ENCODE assay signal across 30 cellular contexts in the genomic region with DNA sequence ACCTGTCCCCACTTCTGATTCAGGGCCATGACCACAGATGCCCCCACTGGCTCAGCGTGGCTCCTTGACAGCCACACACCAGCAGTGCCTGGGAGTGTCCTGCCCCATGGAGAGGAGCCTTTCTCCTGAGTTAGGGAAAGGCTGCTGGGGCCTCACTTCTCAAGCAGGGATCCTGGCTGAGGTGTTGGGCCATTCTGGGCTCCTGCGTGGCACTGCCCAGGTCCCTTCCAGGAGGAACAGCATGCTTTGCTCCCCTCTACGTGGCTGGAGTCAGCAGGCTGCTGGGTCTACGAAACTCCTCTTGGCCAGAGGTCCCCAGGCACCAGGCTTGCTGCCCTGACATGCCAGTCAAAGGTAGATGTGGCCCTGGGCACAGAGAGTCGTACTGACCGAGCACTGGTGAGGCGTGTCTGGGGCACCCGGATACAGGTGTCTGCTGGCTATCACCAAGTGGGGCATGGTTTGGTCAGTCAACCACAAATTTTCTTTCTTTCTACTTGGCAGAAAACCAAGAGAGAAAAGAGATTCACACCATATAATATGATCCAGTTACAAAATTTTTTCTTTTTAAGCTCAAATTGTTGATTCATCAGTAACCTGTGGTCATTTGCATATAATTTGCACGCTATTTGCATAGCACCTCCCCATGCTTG. TPM values are rescaled to one million over a fixed set of nuclear protein-coding genes. Genes with fewer than 3 reads are reported as not detected.
DNase-seq lines count a peak whose midpoint lies in the region; ATAC-seq and TF ChIP-seq lines count a peak whose summit lies in the region.
"Had no signal": no experiment of that assay in that cellular context is flagged by ENCODE, and none has a peak within 500 bp of the region (broad histone marks: within the 10 kb centered on the region; RNA-seq: fewer than 3 reads in every experiment).

No MANE protein-coding gene starts in this region.

- BruUV-seq in MCF 10A (replicated peaks; lab: Mats Ljungman, UMichigan), result no TSS peak

- H3K9me3 ChIP-seq in breast epithelium (no peaks in the 10 kb centered on the region), stomach (no peaks in the 10 kb centered on the region)
- H3K9me3 ChIP-seq: A549, neutrophil, psoas muscle had no signal

- H3K27me3 Mint-ChIP-seq in MCF 10A (ENCODE audit: insufficient read depth, unreplicated experiment) (no peaks in the 10 kb centered on the region), HFFc6 (ENCODE audit: insufficient read depth) (peaks cover 4% of the 10 kb centered on the region)

- ATAC-seq in HG03432 (IDR thresholded peaks at IDR 0.05; ENCODE audit: unreplicated experiment) (no peak), GM18867 (IDR thresholded peaks at IDR 0.05; ENCODE audit: unreplicated experiment) (no peak)
- ATAC-seq: A549; GM23338; left cardiac atrium; psoas muscle; stimulated activated naive CD8-positive, alpha-beta T cell treated with anti-CD3 and anti-CD28 coated beads, Interleukin-15, amount 100 ng/mL, for 72 hours had no signal

- H3K4me3 ChIP-seq in breast epithelium, result no peak overlapping the region
- no peak overlapping the region for H3K4me3 ChIP-seq in stomach
- H3K4me3 ChIP-seq: A549, GM23338, psoas muscle had no signal

- H3K27ac ChIP-seq in breast epithelium (peak overlapping the region; percentile 45 to 77), layer of hippocampus (ENCODE audit: low read depth, low read length) (peak overlapping the region; percentile 36), stomach (no peak overlapping the region)
- H3K27ac ChIP-seq: A549, neutrophil, psoas muscle had no signal

- H3K9me3 Mint-ChIP-seq in MCF 10A (ENCODE audit: unreplicated experiment) (no peaks in the 10 kb centered on the region), HFFc6 (no peaks in the 10 kb centered on the region)
- H3K9me3 Mint-ChIP-seq: activated CD4-positive, alpha-beta memory T cell treated with anti-CD3 and anti-CD28 coated beads, Interleukin-2, amount 10 ng/mL, durations not matched to agents 7 days and 5 days; activated T-helper 2 cell treated with anti-CD3 and anti-CD28 coated beads, Interferon-gamma antibody, Interleukin-2, Interleukin-4, amounts not matched to agents 10 μg/mL and 5 μg/mL and 100 μg/mL, durations not matched to agents 14 hours and 24 hours and 36 hours; CD8-positive, alpha-beta memory T cell; GM23338; memory B cell; stimulated activated naive CD8-positive, alpha-beta T cell treated with anti-CD3 and anti-CD28 coated beads, Interleukin-15, amount 100 ng/mL, for 72 hours had no signal

- H3K4me1 Mint-ChIP-seq in MCF 10A (ENCODE audit: insufficient read depth, unreplicated experiment) (peaks cover 31% of the 10 kb centered on the region), HFFc6 (ENCODE audit: low read depth) (peaks cover 26% of the 10 kb centered on the region)

- peaks cover 4 to 13% of the 10 kb centered on the region in 2 donors for H3K4me1 ChIP-seq in breast epithelium
- H3K4me1 ChIP-seq in stomach, result peaks cover 27 to 50% (median 45%) of the 10 kb centered on the region in 4 donors

- TF ChIP-seq POLR2A in breast epithelium (IDR thresholded peaks at IDR 0.05) (no peak), stomach (IDR thresholded peaks at IDR 0.05) (no peak)

- intact Hi-C loops in breast epithelium (cut with DNase I; ENCODE audit: low total_unique reads) (no loop called here), MCF 10A (cut with micrococcal nuclease) (no loop called here), stomach (cut with DNase I; ENCODE audit: low total_unique reads) (no loop called here)

- no peak overlapping the region for H3K4me3 Mint-ChIP-seq in MCF 10A (ENCODE audit: unreplicated experiment)
- H3K4me3 Mint-ChIP-seq in HFFc6, result no peak overlapping the region
- H3K4me3 Mint-ChIP-seq: activated CD4-positive, alpha-beta memory T cell treated with anti-CD3 and anti-CD28 coated beads, Interleukin-2, amount 10 ng/mL, durations not matched to agents 7 days and 5 days; brain; CD8-positive, alpha-beta memory T cell; GM23338; memory B cell; stimulated activated naive CD8-positive, alpha-beta T cell treated with anti-CD3 and anti-CD28 coated beads, Interleukin-15, amount 100 ng/mL, for 72 hours had no signal

- DNase-seq in breast epithelium (ENCODE audit: low spot score in 2 of 2) (peak in 1 of 2 donors; percentile 25), MCF 10A (ENCODE audit: unreplicated experiment) (no peak), RPMI8226 (peak; percentile 22), stomach (peak; percentile 18), HFFc6 (no peak)
- DNase-seq: activated CD4-positive, alpha-beta memory T cell treated with anti-CD3 and anti-CD28 coated beads, Interleukin-2, amount 10 ng/mL, durations not matched to agents 7 days and 5 days; activated CD4-positive, CD25-positive, alpha-beta regulatory T cell treated with anti-CD3 and anti-CD28 coated beads, Interleukin-2, amount 50 U/mL, for 72 hours; activated CD8-positive, alpha-beta memory T cell treated with anti-CD3 and anti-CD28 coated beads, Interleukin-2, amount 50 U/mL, for 48 hours; AML-193; CD8-positive, alpha-beta memory T cell; effector CD8-positive, alpha-beta T cell; erythroblast; left cardiac atrium; NCI-H1105 treated with DMSO at 0.1 percent for 48 hours; NCI-H2029 treated with DMSO at 0.1 percent for 48 hours; NCI-H2227 treated with DMSO at 0.1 percent for 48 hours; psoas muscle; stimulated activated naive CD8-positive, alpha-beta T cell treated with anti-CD3 and anti-CD28 coated beads, Interleukin-15, amount 100 ng/mL, for 72 hours; trophoblast cell had no signal

- H3K27ac Mint-ChIP-seq in MCF 10A (ENCODE audit: low read depth, unreplicated experiment) (no peak overlapping the region), HFFc6 (no peak overlapping the region)
- H3K27ac Mint-ChIP-seq: activated CD4-positive, alpha-beta memory T cell treated with anti-CD3 and anti-CD28 coated beads, Interleukin-2, amount 10 ng/mL, durations not matched to agents 7 days and 5 days; activated T-helper 2 cell treated with anti-CD3 and anti-CD28 coated beads, Interferon-gamma antibody, Interleukin-2, Interleukin-4, amounts not matched to agents 10 μg/mL and 5 μg/mL and 100 μg/mL, durations not matched to agents 14 hours and 24 hours and 36 hours; brain; CD8-positive, alpha-beta memory T cell; GM23338; memory B cell; stimulated activated naive CD8-positive, alpha-beta T cell treated with anti-CD3 and anti-CD28 coated beads, Interleukin-15, amount 100 ng/mL, for 72 hours had no signal

- no peak for TF ChIP-seq EP300 in stomach (IDR thresholded peaks at IDR 0.05)

- H3K27me3 ChIP-seq in breast epithelium, result no peaks in the 10 kb centered on the region
- no peaks in the 10 kb centered on the region for H3K27me3 ChIP-seq in layer of hippocampus (ENCODE audit: control insufficient read depth, insufficient read depth, low read length)
- H3K27me3 ChIP-seq in stomach, result peaks cover 0 to 26% (median 20%) of the 10 kb centered on the region in 3 donors

- POLR2A ChIA-PET in MCF 10A (lab: Yijun Ruan, JAX), result interaction anchor here (0.7 to 1.4 kb wide), 5 partner anchors 10 to 121 kb away, joined by 3 to 4 read pairs (median 3); no protein-coding TSS in a partner anchor

- no peaks in the 10 kb centered on the region for H3K36me3 ChIP-seq in breast epithelium
- no peaks in the 10 kb centered on the region for H3K36me3 ChIP-seq in stomach
- H3K36me3 ChIP-seq: neutrophil had no signal

- 81 to 93% (median 84%) methylated on average over 7 to 9 of the region's 9 CpGs for WGBS in stomach, 5 donors

- TF ChIP-seq CTCF in breast epithelium (IDR thresholded peaks at IDR 0.05), result no peak
- TF ChIP-seq CTCF in MCF 10A (IDR thresholded peaks at IDR 0.05; ENCODE audit: unreplicated experiment), result no peak
- no peak for TF ChIP-seq CTCF in stomach (IDR thresholded peaks at IDR 0.05)
- no peak for TF ChIP-seq CTCF in HFFc6 (IDR thresholded peaks at IDR 0.05)

- H3K36me3 Mint-ChIP-seq in MCF 10A (ENCODE audit: insufficient read depth, unreplicated experiment), result no peaks in the 10 kb centered on the region
- no peaks in the 10 kb centered on the region for H3K36me3 Mint-ChIP-seq in HFFc6 (ENCODE audit: low read depth)
- H3K36me3 Mint-ChIP-seq: CD8-positive, alpha-beta memory T cell; memory B cell had no signal

- CTCF ChIA-PET in MCF 10A (lab: Yijun Ruan, JAX), result interaction anchor here (1.4 to 4.9 kb wide), 8 partner anchors 14 to 136 kb away, joined by 3 to 33 read pairs (median 13); no protein-coding TSS in a partner anchor

RNA-seq across cellular contexts. Expression of gene ADORA1, which starts 4.1 kb away (rescaled TPM):
- total RNA-seq in breast epithelium (10 to 100 TPM in 1 of 3 donors, 1 to 10 TPM in 1, under 1 TPM in 1; 0.64 to 14.5 (median 5.2) TPM), MCF 10A (2022) (0.26 and 0.34 TPM in 2 replicates), stomach (1 to 10 TPM in 2 of 5 donors, under 1 TPM in 1, not detected in 2; 0.18 to 3.1 (median 1.2) TPM)
- polyA plus RNA-seq in stomach, result 1 to 10 TPM in 2 of 3 donors, under 1 TPM in 1; 0.30 to 4.2 (median 3.7) TPM
- total RNA-seq in HFFc6 (2021; fragmentation: NEBNext Ultra II Directional; extraction: Animal tissue kit (Norgen Biotek cat#: 25700)), result 1 to 10 TPM in 2 of 6 experiments, under 1 TPM in 4; 0.25 to 5.5 (median 0.53) TPM
- total RNA-seq: activated T-helper 2 cell treated with anti-CD3 and anti-CD28 coated beads, Interferon-gamma antibody, Interleukin-2, Interleukin-4, amounts not matched to agents 10 μg/mL and 5 μg/mL and 100 μg/mL, durations not matched to agents 14 hours and 24 hours and 36 hours; CD8-positive, alpha-beta memory T cell; T-helper 1 cell treated with Interleukin-12 subunit alpha and Interleukin-12 subunit beta and Interleukin-4 antibody, amounts not matched to agents 30 ng/mL and 1 ng/mL, for 36 hours had no signal
- polyA plus RNA-seq: CD8-positive, alpha-beta memory T cell had no signal

RNA-seq across cellular contexts. Expression of gene MYBPH, which starts 44.0 kb away (rescaled TPM):
- under 1 TPM in 1 of 3 donors, not detected in 2; 0.66 TPM for total RNA-seq in breast epithelium
- total RNA-seq in MCF 10A (2022), result not detected in 2 replicates
- total RNA-seq in stomach, result not detected
- polyA plus RNA-seq in stomach, result under 1 TPM in 2 of 3 donors, not detected in 1; 0.05 to 0.19 TPM
- not detected for total RNA-seq in HFFc6 (2021; fragmentation: NEBNext Ultra II Directional; extraction: Animal tissue kit (Norgen Biotek cat#: 25700))
- total RNA-seq: activated CD4-positive, alpha-beta memory T cell treated with anti-CD3 and anti-CD28 coated beads, Interleukin-2, amount 10 ng/mL, durations not matched to agents 7 days and 5 days; activated T-helper 2 cell treated with anti-CD3 and anti-CD28 coated beads, Interferon-gamma antibody, Interleukin-2, Interleukin-4, amounts not matched to agents 10 μg/mL and 5 μg/mL and 100 μg/mL, durations not matched to agents 14 hours and 24 hours and 36 hours; CD8-positive, alpha-beta memory T cell; GM23338; left cardiac atrium; SK-MEL-5; T-helper 1 cell treated with Interleukin-12 subunit alpha and Interleukin-12 subunit beta and Interleukin-4 antibody, amounts not matched to agents 30 ng/mL and 1 ng/mL, for 36 hours had no signal
- polyA plus RNA-seq: A549; CD8-positive, alpha-beta memory T cell; GM23338 had no signal

RNA-seq across cellular contexts. Expression of gene MYOG, which starts 45.9 kb away (rescaled TPM):
- total RNA-seq in breast epithelium, result not detected
- total RNA-seq in MCF 10A (2022), result not detected in 2 replicates
- not detected for total RNA-seq in stomach
- polyA plus RNA-seq in stomach, result not detected
- not detected for total RNA-seq in HFFc6 (2021; fragmentation: NEBNext Ultra II Directional; extraction: Animal tissue kit (Norgen Biotek cat#: 25700))
- total RNA-seq: activated CD4-positive, alpha-beta memory T cell treated with anti-CD3 and anti-CD28 coated beads, Interleukin-2, amount 10 ng/mL, durations not matched to agents 7 days and 5 days; activated T-helper 2 cell treated with anti-CD3 and anti-CD28 coated beads, Interferon-gamma antibody, Interleukin-2, Interleukin-4, amounts not matched to agents 10 μg/mL and 5 μg/mL and 100 μg/mL, durations not matched to agents 14 hours and 24 hours and 36 hours; CD8-positive, alpha-beta memory T cell; GM23338; left cardiac atrium; SK-MEL-5; T-helper 1 cell treated with Interleukin-12 subunit alpha and Interleukin-12 subunit beta and Interleukin-4 antibody, amounts not matched to agents 30 ng/mL and 1 ng/mL, for 36 hours had no signal
- polyA plus RNA-seq: A549; CD8-positive, alpha-beta memory T cell; GM23338 had no signal

RNA-seq across cellular contexts. Expression of gene CHI3L1, which starts 54.8 kb away (rescaled TPM):
- 100 to 1,000 TPM in 2 of 3 donors, 10 to 100 TPM in 1; 14.2 to 638 (median 426) TPM for total RNA-seq in breast epithelium
- total RNA-seq in MCF 10A (2022), result 0.75 and 0.88 TPM in 2 replicates
- 1 to 10 TPM in 2 of 5 donors, not detected in 3; 1.1 to 3.9 TPM for total RNA-seq in stomach
- polyA plus RNA-seq in stomach, result 10 to 100 TPM in 1 of 3 donors, 1 to 10 TPM in 2; 2.0 to 28.1 (median 6.0) TPM
- total RNA-seq in HFFc6 (2021; fragmentation: NEBNext Ultra II Directional; extraction: Animal tissue kit (Norgen Biotek cat#: 25700)), result not detected
- total RNA-seq: activated CD4-positive, alpha-beta memory T cell treated with anti-CD3 and anti-CD28 coated beads, Interleukin-2, amount 10 ng/mL, durations not matched to agents 7 days and 5 days; activated T-helper 2 cell treated with anti-CD3 and anti-CD28 coated beads, Interferon-gamma antibody, Interleukin-2, Interleukin-4, amounts not matched to agents 10 μg/mL and 5 μg/mL and 100 μg/mL, durations not matched to agents 14 hours and 24 hours and 36 hours; CD8-positive, alpha-beta memory T cell; T-helper 1 cell treated with Interleukin-12 subunit alpha and Interleukin-12 subunit beta and Interleukin-4 antibody, amounts not matched to agents 30 ng/mL and 1 ng/mL, for 36 hours had no signal
- polyA plus RNA-seq: CD8-positive, alpha-beta memory T cell; GM23338 had no signal

Comparison
In these comparisons a context has a peak if more than half of its experiments do, and no peak if none do; other contexts are left out.
1. DNase-seq: peak in RPMI8226 (single experiment) and stomach (single experiment); none in MCF 10A (single experiment) and HFFc6 (single experiment).
2. H3K27ac ChIP-seq: peak in breast epithelium (2 of 2) and layer of hippocampus (single experiment); none in stomach (0 of 5).